In the genomic region with DNA sequence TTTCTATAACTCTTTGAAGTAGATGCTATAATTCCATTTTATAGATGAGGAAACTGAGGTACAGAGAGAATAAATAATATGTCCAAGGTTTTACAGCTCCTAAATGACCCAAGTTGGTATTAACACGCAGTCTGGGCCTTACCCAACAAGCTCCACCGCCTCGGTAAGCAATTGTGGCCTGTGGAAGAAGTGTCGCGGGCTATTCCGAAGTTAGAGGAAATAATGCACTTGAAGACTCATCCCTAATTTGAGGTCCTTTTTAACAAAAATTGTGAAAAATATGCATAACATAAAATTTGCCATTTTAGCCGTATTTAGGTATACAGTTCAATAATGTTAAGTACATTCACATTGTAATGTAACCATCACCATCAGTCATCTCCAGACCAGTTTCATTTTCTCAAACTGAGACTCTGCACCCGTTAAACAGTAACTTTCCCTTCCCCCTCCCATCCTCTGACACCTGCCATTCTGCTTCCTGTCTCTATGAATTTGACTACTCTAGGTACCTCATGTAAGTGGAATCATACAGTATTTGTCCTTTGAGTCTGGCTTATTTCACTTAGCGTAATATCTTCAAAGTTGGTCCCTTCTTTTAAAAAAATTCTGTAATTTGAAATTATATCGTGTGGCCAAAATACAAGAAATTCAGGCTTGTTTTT, we compare ENCODE assay signal across 11 cellular contexts. TPM values are rescaled to one million over a fixed set of nuclear protein-coding genes. Genes with fewer than 3 reads are reported as not detected.
DNase-seq lines count a peak whose midpoint lies in the region; ATAC-seq, FAIRE-seq and TF ChIP-seq lines count a peak whose summit lies in the region.
"Had no signal": no experiment of that assay in that cellular context is flagged by ENCODE, and none has a peak within 500 bp of the region (broad histone marks: within the 10 kb centered on the region; RNA-seq: fewer than 3 reads in every experiment).

No MANE protein-coding gene starts in this region.

- no peaks in the 10 kb centered on the region for H3K9me3 ChIP-seq in effector memory CD4-positive, alpha-beta T cell (ENCODE audit: control insufficient read depth, low read length)
- no peaks in the 10 kb centered on the region for H3K9me3 ChIP-seq in pancreas

- 93% methylated on average over 10 of the region's 10 CpGs for WGBS in pancreas, 2 donors

- H3K4me1 Mint-ChIP-seq in activated naive CD8-positive, alpha-beta T cell treated with anti-CD3 and anti-CD28 coated beads, Interleukin-2, amount 10 ng/mL, durations not matched to agents 7 days and 5 days, result peaks cover 29% of the 10 kb centered on the region

- H3K27me3 Mint-ChIP-seq in activated naive CD8-positive, alpha-beta T cell treated with anti-CD3 and anti-CD28 coated beads, Interleukin-2, amount 10 ng/mL, durations not matched to agents 7 days and 5 days, result no peaks in the 10 kb centered on the region

- DNase-seq in GM12891 (ENCODE audit: insufficient read length, low spot score), result no peak
- no peak for DNase-seq in activated naive CD8-positive, alpha-beta T cell treated with anti-CD3 and anti-CD28 coated beads, Interleukin-2, amount 10 ng/mL, durations not matched to agents 7 days and 5 days
- DNase-seq in effector memory CD4-positive, alpha-beta T cell, result no peak
- DNase-seq in T-helper 9 cell, result no peak
- DNase-seq in NCI-H1694 (lab: John Stamatoyannopoulos, UW), result no peak
- no peak for DNase-seq in pancreas
- DNase-seq: erythroblast had no signal

- TF ChIP-seq CTCF in pancreas (IDR thresholded peaks at IDR 0.05), result no peak

- H3K36me3 Mint-ChIP-seq in activated naive CD8-positive, alpha-beta T cell treated with anti-CD3 and anti-CD28 coated beads, Interleukin-2, amount 10 ng/mL, durations not matched to agents 7 days and 5 days, result peaks cover 54% of the 10 kb centered on the region

- intact Hi-C loops in pancreas (cut with DNase I), result no loop called here

- peak; percentile 76 for ATAC-seq in GM19452 (IDR thresholded peaks at IDR 0.05; ENCODE audit: unreplicated experiment)
- peak; percentile 74 for ATAC-seq in HG03103 (IDR thresholded peaks at IDR 0.05; ENCODE audit: low read depth, unreplicated experiment)
- peak; percentile 100 for ATAC-seq in activated naive CD8-positive, alpha-beta T cell treated with anti-CD3 and anti-CD28 coated beads, Interleukin-2, amount 10 ng/mL, durations not matched to agents 7 days and 5 days (ENCODE audit: low read depth)
- no peak for ATAC-seq in pancreas

- no peaks in the 10 kb centered on the region for H3K9me3 Mint-ChIP-seq in activated naive CD8-positive, alpha-beta T cell treated with anti-CD3 and anti-CD28 coated beads, Interleukin-2, amount 10 ng/mL, durations not matched to agents 7 days and 5 days

- no peak overlapping the region for H3K4me3 ChIP-seq in effector memory CD4-positive, alpha-beta T cell (ENCODE audit: insufficient read depth, low read depth, low read length, poor library complexity, severe bottlenecking)
- H3K4me3 ChIP-seq in pancreas, result no peak overlapping the region

- no peaks in the 10 kb centered on the region for H3K27me3 ChIP-seq in effector memory CD4-positive, alpha-beta T cell (replicated peaks; ENCODE audit: control insufficient read depth, insufficient read depth, low read length, poor library complexity, severe bottlenecking)
- no peaks in the 10 kb centered on the region for H3K27me3 ChIP-seq in pancreas

- peak overlapping the region; percentile 49 for H3K4me3 Mint-ChIP-seq in activated naive CD8-positive, alpha-beta T cell treated with anti-CD3 and anti-CD28 coated beads, Interleukin-2, amount 10 ng/mL, durations not matched to agents 7 days and 5 days

- peaks cover 48% of the 10 kb centered on the region for H3K36me3 ChIP-seq in effector memory CD4-positive, alpha-beta T cell (ENCODE audit: control insufficient read depth, insufficient read depth, low read length)
- H3K36me3 ChIP-seq in pancreas, result peaks cover 0 to 58% (median 13%) of the 10 kb centered on the region in 3 donors

- no peaks in the 10 kb centered on the region for H3K4me1 ChIP-seq in effector memory CD4-positive, alpha-beta T cell (ENCODE audit: control insufficient read depth, insufficient read depth, low read length, poor library complexity, severe bottlenecking)
- no peaks in the 10 kb centered on the region for H3K4me1 ChIP-seq in pancreas

- H3K27ac ChIP-seq in effector memory CD4-positive, alpha-beta T cell (ENCODE audit: insufficient read depth, low read length, poor library complexity, severe bottlenecking), result no peak overlapping the region
- H3K27ac ChIP-seq in pancreas, result no peak overlapping the region

- TF ChIP-seq POLR2A in GM12891 (IDR thresholded peaks at IDR 0.05; ENCODE audit: low read depth, low read length), result no peak

- FAIRE-seq in GM12891 (lab: Jason Lieb, UNC), result peak; percentile 93
- FAIRE-seq in pancreas (lab: Jason Lieb, UNC), result no peak
- FAIRE-seq: HTR-8/SVneo, RCC 7860 had no signal

- H3K27ac Mint-ChIP-seq in activated naive CD8-positive, alpha-beta T cell treated with anti-CD3 and anti-CD28 coated beads, Interleukin-2, amount 10 ng/mL, durations not matched to agents 7 days and 5 days, result peak overlapping the region; percentile 80

- POLR2A ChIA-PET in activated naive CD8-positive, alpha-beta T cell treated with anti-CD3 and anti-CD28 coated beads, Interleukin-2, amount 10 ng/mL, durations not matched to agents 7 days and 5 days (lab: Charles Lee), result interaction anchor here (1.2 kb wide), 1 partner anchor 17 kb away, joined by 4 read pairs; no protein-coding TSS in a partner anchor

TF ChIP-seq in GM12891, 5 proteins besides CTCF, POLR2A, EP300 and RAD21:
- TF ChIP-seq POU2F2 (IDR thresholded peaks at IDR 0.05; ENCODE audit: low read depth, low read length) (0 out of 2 replicates have a peak, but pooled peaks have one; percentile 25), SPI1 (IDR thresholded peaks at IDR 0.05; ENCODE audit: low read depth, low read length) (no peak), TAF1 (IDR thresholded peaks at IDR 0.05; ENCODE audit: low read depth, low read length) (no peak), PAX5 (IDR thresholded peaks at IDR 0.05; ENCODE audit: insufficient read depth, low read length, severe bottlenecking) (no peak), POLR2AphosphoS5 (IDR thresholded peaks at IDR 0.05; ENCODE audit: low read depth, low read length) (no peak)

RNA-seq across cellular contexts. Expression of a gene that starts 18.2 kb away (rescaled TPM):
- 144 TPM for polyA plus RNA-seq in GM12891 (2012; ENCODE audit: low read depth, missing spikeins)
- 10 to 100 TPM; 54.5 to 82.8 TPM for total RNA-seq in activated naive CD8-positive, alpha-beta T cell treated with anti-CD3 and anti-CD28 coated beads, Interleukin-2, amount 10 ng/mL, durations not matched to agents 7 days and 5 days
- total RNA-seq in pancreas, result 10 to 100 TPM; 18.9 to 32.1 (median 27.5) TPM
- polyA plus RNA-seq in pancreas, result 10 to 100 TPM; 10.2 to 22.4 TPM

RNA-seq across cellular contexts. Expression of a gene that starts 36.1 kb away (rescaled TPM):
- 1.8 TPM for polyA plus RNA-seq in GM12891 (2012; ENCODE audit: low read depth, missing spikeins)
- total RNA-seq in activated naive CD8-positive, alpha-beta T cell treated with anti-CD3 and anti-CD28 coated beads, Interleukin-2, amount 10 ng/mL, durations not matched to agents 7 days and 5 days, result 1 to 10 TPM in 1 of 2 experiments, under 1 TPM in 1; 0.88 to 1.5 TPM
- 1 to 10 TPM; 2.6 to 5.1 (median 4.4) TPM for total RNA-seq in pancreas
- polyA plus RNA-seq in pancreas, result 1 to 10 TPM; 1.5 to 3.3 TPM

Comparison
In these comparisons a context has a peak if more than half of its experiments do, and no peak if none do; other contexts are left out.
1. ATAC-seq: peak in GM19452 (single experiment), HG03103 (single experiment) and activated naive CD8-positive, alpha-beta T cell treated with anti-CD3 and anti-CD28 coated beads, Interleukin-2, amount 10 ng/mL, durations not matched to agents 7 days and 5 days (single experiment); none in pancreas (0 of 4).